In the genomic region with DNA sequence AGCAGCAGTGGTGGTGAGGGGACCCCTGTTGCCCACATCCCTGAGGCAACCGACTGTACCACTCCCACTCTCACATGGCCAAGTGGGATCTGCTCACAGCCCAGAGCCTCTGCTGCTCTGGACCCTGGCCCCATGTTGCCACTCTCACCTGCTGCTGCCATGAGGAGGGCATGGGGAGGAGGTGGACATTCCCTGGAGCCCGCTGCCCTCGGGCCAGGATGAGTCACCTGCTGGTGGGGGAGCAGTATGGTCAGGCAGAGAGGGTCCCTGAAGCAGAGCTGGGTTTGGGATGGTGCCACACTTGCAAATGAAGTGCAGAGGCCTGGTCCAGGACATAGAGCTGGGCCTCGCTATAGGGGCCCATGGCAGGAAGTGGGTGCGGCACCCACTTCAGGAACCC, we compare ENCODE assay signal across 6 cellular contexts. TPM values are rescaled to one million over a fixed set of nuclear protein-coding genes. Genes with fewer than 3 reads are reported as not detected.
"Had no signal": no experiment of that assay in that cellular context is flagged by ENCODE, and none has a peak within 500 bp of the region (broad histone marks: within the 10 kb centered on the region; RNA-seq: fewer than 3 reads in every experiment).

No MANE protein-coding gene starts in this region.

- DNase-seq: H9, HCEC 1CT, IMR-90 had no signal

- H3K4me3 Mint-ChIP-seq: GM23338, H9 had no signal

- H3K4me3 ChIP-seq: GM23338 had no signal

- H3K4me1 Mint-ChIP-seq: GM23338, H9 had no signal

- H2AFZ ChIP-seq: GM23338 had no signal

- H3K4me2 ChIP-seq: GM23338 had no signal

- ATAC-seq: GM23338 had no signal

- H3K27ac Mint-ChIP-seq: GM23338 had no signal

RNA-seq across cellular contexts. Expression of gene SDR9C7, which starts 26.1 kb away (rescaled TPM):
- total RNA-seq: GM23338, H1, H9, HT-29, IMR-90 had no signal
- polyA plus RNA-seq: GM23338, IMR-90 had no signal

RNA-seq across cellular contexts. Expression of gene RDH16, which starts 49.3 kb away (rescaled TPM):
- total RNA-seq: HT-29, IMR-90 had no signal
- polyA plus RNA-seq: IMR-90 had no signal
